In the genomic region with DNA sequence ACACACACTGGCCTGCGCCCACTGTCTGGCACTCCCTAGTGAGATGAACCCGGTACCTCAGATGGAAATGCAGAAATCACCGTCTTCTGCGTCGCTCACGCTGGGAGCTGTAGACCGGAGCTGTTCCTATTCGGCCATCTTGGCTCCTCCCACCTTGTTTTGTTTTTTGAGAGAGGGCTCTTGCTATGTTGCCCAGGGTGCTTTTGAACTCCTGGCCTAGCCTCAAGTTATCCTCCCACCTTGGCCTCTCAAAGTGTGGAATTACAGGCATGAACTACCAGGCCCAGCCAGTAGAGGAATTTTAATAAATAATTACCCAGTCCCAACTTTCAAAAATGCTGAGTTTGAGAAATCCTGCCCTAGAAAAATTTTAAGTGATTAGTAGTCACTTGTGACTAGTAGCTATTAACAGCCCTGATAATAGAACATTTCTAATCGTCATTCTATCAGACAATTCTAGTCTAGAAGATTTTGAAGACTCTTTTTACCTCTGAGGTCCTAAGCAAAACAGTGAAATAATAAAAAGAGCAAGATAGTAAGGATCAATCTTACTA, we compare ENCODE assay signal across 30 cellular contexts. TPM values are rescaled to one million over a fixed set of nuclear protein-coding genes. Genes with fewer than 3 reads are reported as not detected.
"Had no signal": no experiment of that assay in that cellular context is flagged by ENCODE, and none has a peak within 500 bp of the region (broad histone marks: within the 10 kb centered on the region; RNA-seq: fewer than 3 reads in every experiment).

No MANE protein-coding gene starts in this region.

- FAIRE-seq: bronchial epithelial cell, TTC549 had no signal

- H3K9me3 Mint-ChIP-seq: activated CD4-positive, alpha-beta memory T cell treated with anti-CD3 and anti-CD28 coated beads for 36 hours; activated naive CD4-positive, alpha-beta T cell treated with anti-CD3 and anti-CD28 coated beads, Interleukin-2, amount 50 U/mL, for 72 hours; activated naive CD8-positive, alpha-beta T cell treated with anti-CD3 and anti-CD28 coated beads, Interleukin-2, amount 50 U/mL, for 24 hours; T-cell had no signal

- H3K27ac Mint-ChIP-seq: activated CD4-positive, alpha-beta memory T cell treated with anti-CD3 and anti-CD28 coated beads for 36 hours; activated CD4-positive, alpha-beta T cell treated with anti-CD3 and anti-CD28 coated beads, Interleukin-2, amount 10 ng/mL, durations not matched to agents 7 days and 5 days; activated naive CD4-positive, alpha-beta T cell treated with anti-CD3 and anti-CD28 coated beads, Interleukin-2, amount 50 U/mL, for 72 hours; activated naive CD8-positive, alpha-beta T cell treated with anti-CD3 and anti-CD28 coated beads, Interleukin-2, amount 50 U/mL, for 24 hours; T-cell had no signal

- H3K27me3 Mint-ChIP-seq: activated CD4-positive, alpha-beta memory T cell treated with anti-CD3 and anti-CD28 coated beads for 36 hours; activated CD4-positive, alpha-beta T cell treated with anti-CD3 and anti-CD28 coated beads, Interleukin-2, amount 10 ng/mL, durations not matched to agents 7 days and 5 days; activated naive CD8-positive, alpha-beta T cell treated with anti-CD3 and anti-CD28 coated beads, Interleukin-2, amount 50 U/mL, for 24 hours; T-cell had no signal

- DNase-seq: activated CD4-positive, alpha-beta memory T cell treated with anti-CD3 and anti-CD28 coated beads for 36 hours; activated CD4-positive, alpha-beta T cell treated with anti-CD3 and anti-CD28 coated beads, Interleukin-2, amount 10 ng/mL, durations not matched to agents 7 days and 5 days; activated CD4-positive, CD25-positive, alpha-beta regulatory T cell; activated CD8-positive, alpha-beta memory T cell treated with anti-CD3 and anti-CD28 coated beads for 24 hours; activated effector memory CD4-positive, alpha-beta T cell treated with anti-CD3 and anti-CD28 coated beads, Interleukin-2, amount 50 U/mL, for 16 hours; activated naive CD4-positive, alpha-beta T cell treated with Interleukin-2 at 50 U/mL for 16 hours; activated naive CD8-positive, alpha-beta T cell treated with anti-CD3 and anti-CD28 coated beads, Interleukin-2, amount 50 U/mL, for 24 hours; activated T-cell treated with anti-CD3 and anti-CD28 coated beads, Interleukin-2, amount 50 U/mL, for 4 hours; amniotic stem cell; body of pancreas; central memory CD4-positive, alpha-beta T cell; Karpas-422; MM.1S; NCI-H1105; NCI-H1694; NCI-H2029; NCI-H446; NCI-H524; NCI-H774; RPMI8226; T-cell; T-helper 2 cell; T1000 had no signal

- ATAC-seq: activated naive CD4-positive, alpha-beta T cell treated with anti-CD3 and anti-CD28 coated beads, Interleukin-2, amount 50 U/mL, for 72 hours; activated naive CD8-positive, alpha-beta T cell treated with anti-CD3 and anti-CD28 coated beads, Interleukin-2, amount 50 U/mL, for 24 hours; activated T-cell treated with anti-CD3 and anti-CD28 coated beads, Interleukin-2, amount 50 U/mL, for 4 hours; body of pancreas; Right ventricle myocardium inferior; T-cell had no signal

- H3K4me3 Mint-ChIP-seq: activated CD4-positive, alpha-beta memory T cell treated with anti-CD3 and anti-CD28 coated beads for 36 hours; activated CD4-positive, alpha-beta T cell treated with anti-CD3 and anti-CD28 coated beads, Interleukin-2, amount 10 ng/mL, durations not matched to agents 7 days and 5 days; activated naive CD8-positive, alpha-beta T cell treated with anti-CD3 and anti-CD28 coated beads, Interleukin-2, amount 50 U/mL, for 24 hours; activated T-cell treated with anti-CD3 and anti-CD28 coated beads, Interleukin-2, amount 50 U/mL, for 4 hours; T-cell had no signal

- H3K36me3 Mint-ChIP-seq: activated CD4-positive, alpha-beta memory T cell treated with anti-CD3 and anti-CD28 coated beads for 36 hours; activated naive CD4-positive, alpha-beta T cell treated with anti-CD3 and anti-CD28 coated beads, Interleukin-2, amount 50 U/mL, for 72 hours; T-cell had no signal

- H3K4me1 Mint-ChIP-seq: activated CD4-positive, alpha-beta T cell treated with anti-CD3 and anti-CD28 coated beads, Interleukin-2, amount 10 ng/mL, durations not matched to agents 7 days and 5 days; activated naive CD8-positive, alpha-beta T cell treated with anti-CD3 and anti-CD28 coated beads, Interleukin-2, amount 50 U/mL, for 24 hours; T-cell had no signal

RNA-seq across cellular contexts. Expression of gene C1orf141, which starts 49.9 kb away (rescaled TPM):
- total RNA-seq: activated CD4-positive, alpha-beta T cell treated with anti-CD3 and anti-CD28 coated beads, Interleukin-2, amount 10 ng/mL, durations not matched to agents 7 days and 5 days; ascending aorta; body of pancreas; bronchial epithelial cell; chondrocyte; OCI-LY7; Right ventricle myocardium inferior; T-cell had no signal
